ENCODE assay signal across 1 cellular context in the genomic region with DNA sequence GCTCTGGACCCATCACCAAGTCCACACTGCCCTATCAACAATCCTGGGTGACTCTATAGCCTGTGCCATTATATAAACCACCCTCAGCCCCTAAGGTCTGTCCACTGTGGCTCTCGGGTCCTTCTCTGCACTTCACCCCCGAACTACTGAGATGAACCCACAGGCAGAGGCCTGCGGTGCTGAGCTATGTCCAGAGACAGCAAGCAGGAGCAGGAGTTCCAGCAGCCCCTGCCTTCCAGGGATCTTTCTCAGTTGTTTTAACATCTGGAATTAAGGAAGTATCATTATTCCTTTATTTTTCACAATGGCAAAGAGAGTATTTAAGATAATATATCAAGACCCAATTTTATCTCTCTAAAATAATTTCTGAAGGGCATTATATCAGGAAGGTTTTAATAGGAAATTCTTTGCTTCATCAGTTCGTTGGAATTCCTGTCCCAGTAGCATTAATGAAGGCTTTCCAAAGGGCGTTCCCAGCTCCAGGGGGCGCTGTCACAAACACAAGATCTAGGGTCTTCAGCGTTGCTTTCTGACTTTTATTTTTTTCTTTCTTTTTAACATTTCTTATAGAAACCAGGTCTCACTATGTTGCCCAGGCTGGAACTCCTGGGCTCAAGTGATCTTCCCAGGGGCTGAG.
TF ChIP-seq lines count a peak whose summit lies in the region.

No MANE protein-coding gene starts in this region.

TF ChIP-seq in WTC11, 78 proteins besides CTCF, POLR2A, EP300 and RAD21 (continued from another document):
- TF ChIP-seq, protein P1, sequence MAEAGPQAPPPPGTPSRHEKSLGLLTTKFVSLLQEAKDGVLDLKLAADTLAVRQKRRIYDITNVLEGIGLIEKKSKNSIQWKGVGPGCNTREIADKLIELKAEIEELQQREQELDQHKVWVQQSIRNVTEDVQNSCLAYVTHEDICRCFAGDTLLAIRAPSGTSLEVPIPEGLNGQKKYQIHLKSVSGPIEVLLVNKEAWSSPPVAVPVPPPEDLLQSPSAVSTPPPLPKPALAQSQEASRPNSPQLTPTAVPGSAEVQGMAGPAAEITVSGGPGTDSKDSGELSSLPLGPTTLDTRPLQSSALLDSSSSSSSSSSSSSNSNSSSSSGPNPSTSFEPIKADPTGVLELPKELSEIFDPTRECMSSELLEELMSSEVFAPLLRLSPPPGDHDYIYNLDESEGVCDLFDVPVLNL (CRISPR knock-in tag; IDR thresholded peaks at IDR 0.05; ENCODE audit: borderline replicate concordance, low read depth) = no peak
